25 cellular contexts compared by ENCODE assay signal in genomic region chr6:31956796-31957195, GRCh38. TPM values are rescaled to one million over a fixed set of nuclear protein-coding genes. Genes with fewer than 3 reads are reported as not detected.
DNase-seq lines count a peak whose midpoint lies in the region; ATAC-seq and TF ChIP-seq lines count a peak whose summit lies in the region.
"Had no signal": no experiment of that assay in that cellular context is flagged by ENCODE, and none has a peak within 500 bp of the region (broad histone marks: within the 10 kb centered on the region; RNA-seq: fewer than 3 reads in every experiment).

No MANE protein-coding gene starts in this region.

- H3K9me3 ChIP-seq in CD4-positive, alpha-beta T cell (ENCODE audit: control insufficient read depth, low read length) = no peaks in the 10 kb centered on the region
- H3K9me3 ChIP-seq: ascending aorta, esophagus muscularis mucosa, heart right ventricle, tibial artery had no signal

- no peak overlapping the region for H3K27ac ChIP-seq in CD4-positive, alpha-beta T cell (ENCODE audit: low read depth, low read length)
- H3K27ac ChIP-seq: ascending aorta, heart right ventricle, tibial artery had no signal

- no peak for DNase-seq in activated CD4-positive, alpha-beta T cell treated with anti-CD3 and anti-CD28 coated beads for 36 hours
- DNase-seq in activated CD4-positive, alpha-beta T cell treated with anti-CD3 and anti-CD28 coated beads, Interleukin-2, amount 50 U/mL, for 1 hour = no peak
- DNase-seq in CD4-positive, alpha-beta T cell = no peak
- DNase-seq in activated T-helper 1 cell treated with anti-CD3 and anti-CD28 coated beads, Interleukin-12 subunit alpha, Interleukin-12 subunit beta, Interleukin-2, Interleukin-4 antibody, amounts not matched to agents 30 ng/mL and 10 ng/mL and 1 ng/mL, durations not matched to agents 14 hours and 24 hours and 36 hours (ENCODE audit: low spot score) = no peak
- DNase-seq in natural killer cell (no peak), NCI-H510A (lab: John Stamatoyannopoulos, UW) (no peak), NCI-H2227 (lab: John Stamatoyannopoulos, UW; ENCODE audit: unreplicated experiment) (no peak)
- DNase-seq: 8988T, activated B cell treated with CpG ODN at 0.5 μM for 24 hours, activated gamma-delta T cell treated with Interleukin-2 at 50 U/mL for 16 hours, activated T-cell treated with anti-CD3 and anti-CD28 coated beads for 4 hours, DMS53, foreskin melanocyte, heart right ventricle, IMR-90, NCI-H1105, NCI-H187 treated with DMSO at 0.1 percent for 48 hours, NCI-H2171 treated with DMSO at 0.1 percent for 48 hours, NCI-H524 treated with DMSO at 0.1 percent for 48 hours, SHP77, small intestine, tibial artery had no signal

- H3K4me1 Mint-ChIP-seq in activated CD4-positive, alpha-beta T cell treated with anti-CD3 and anti-CD28 coated beads for 36 hours = peaks cover 31% of the 10 kb centered on the region
- peaks cover 38% of the 10 kb centered on the region for H3K4me1 Mint-ChIP-seq in CD4-positive, alpha-beta T cell (ENCODE audit: low read depth)
- peaks cover 39% of the 10 kb centered on the region for H3K4me1 Mint-ChIP-seq in activated T-helper 1 cell treated with anti-CD3 and anti-CD28 coated beads, Interleukin-12 subunit alpha, Interleukin-12 subunit beta, Interleukin-2, Interleukin-4 antibody, amounts not matched to agents 30 ng/mL and 10 ng/mL and 1 ng/mL, durations not matched to agents 14 hours and 24 hours and 36 hours (ENCODE audit: low read depth)
- H3K4me1 Mint-ChIP-seq in natural killer cell = peaks cover 25 to 39% of the 10 kb centered on the region in 2 donors

- intact Hi-C loops in activated CD4-positive, alpha-beta T cell treated with anti-CD3 and anti-CD28 coated beads for 36 hours (cut with DNase I, micrococcal nuclease) = loop anchor here (5.0 to 10.0 kb wide), 2 partner anchors 272 to 274 kb away; partner anchors contain the start of gene LY6G5C (in 2 of the 2)
- intact Hi-C loops in CD4-positive, alpha-beta T cell (cut with DNase I, micrococcal nuclease) = loop anchor here (5.0 to 10.0 kb wide), 5 partner anchors 59 to 1892 kb away; partner anchors contain the start of genes AGPAT1 (in 1 of the 2), ATF6B (in 1 of the 2), DDX39B (in 1 of the 2) and EHMT2 (in 1 of the 2)
- intact Hi-C loops in activated T-helper 1 cell treated with anti-CD3 and anti-CD28 coated beads, Interleukin-12 subunit alpha, Interleukin-12 subunit beta, Interleukin-2, Interleukin-4 antibody, amounts not matched to agents 30 ng/mL and 10 ng/mL and 1 ng/mL, durations not matched to agents 14 hours and 24 hours and 36 hours (cut with micrococcal nuclease) = loop anchor here (5.0 to 10.0 kb wide), 4 partner anchors 221 to 1016 kb away; partner anchors contain the start of genes AGPAT1, ATP6V1G2, DDX39B and NFKBIL1
- intact Hi-C loops in natural killer cell (cut with micrococcal nuclease) = loop anchor here (5.0 kb wide), 1 partner anchor 59 kb away; the partner anchor contains the start of gene EHMT2

- peaks cover 56% of the 10 kb centered on the region for H3K36me3 Mint-ChIP-seq in activated CD4-positive, alpha-beta T cell treated with anti-CD3 and anti-CD28 coated beads for 36 hours (ENCODE audit: low read depth)
- peaks cover 80% of the 10 kb centered on the region for H3K36me3 Mint-ChIP-seq in CD4-positive, alpha-beta T cell (ENCODE audit: low read depth)
- peaks cover 52% of the 10 kb centered on the region for H3K36me3 Mint-ChIP-seq in activated T-helper 1 cell treated with anti-CD3 and anti-CD28 coated beads, Interleukin-12 subunit alpha, Interleukin-12 subunit beta, Interleukin-2, Interleukin-4 antibody, amounts not matched to agents 30 ng/mL and 10 ng/mL and 1 ng/mL, durations not matched to agents 14 hours and 24 hours and 36 hours (ENCODE audit: low read depth)
- H3K36me3 Mint-ChIP-seq in natural killer cell = peaks cover 14% of the 10 kb centered on the region

- H3K27me3 ChIP-seq in CD4-positive, alpha-beta T cell (ENCODE audit: control insufficient read depth, insufficient read depth, low read length) = no peaks in the 10 kb centered on the region
- H3K27me3 ChIP-seq: ascending aorta, esophagus muscularis mucosa, heart right ventricle, tibial artery had no signal

- H3K9me3 Mint-ChIP-seq in activated CD4-positive, alpha-beta T cell treated with anti-CD3 and anti-CD28 coated beads for 36 hours (ENCODE audit: low read depth) = no peaks in the 10 kb centered on the region
- H3K9me3 Mint-ChIP-seq in CD4-positive, alpha-beta T cell = no peaks in the 10 kb centered on the region
- no peaks in the 10 kb centered on the region for H3K9me3 Mint-ChIP-seq in activated T-helper 1 cell treated with anti-CD3 and anti-CD28 coated beads, Interleukin-12 subunit alpha, Interleukin-12 subunit beta, Interleukin-2, Interleukin-4 antibody, amounts not matched to agents 30 ng/mL and 10 ng/mL and 1 ng/mL, durations not matched to agents 14 hours and 24 hours and 36 hours
- no peaks in the 10 kb centered on the region for H3K9me3 Mint-ChIP-seq in natural killer cell
- H3K9me3 Mint-ChIP-seq: activated B cell treated with CpG ODN at 0.5 μM for 24 hours had no signal

- TF ChIP-seq CTCF in CD4-positive, alpha-beta T cell (IDR thresholded peaks at IDR 0.05) = no peak
- TF ChIP-seq CTCF in natural killer cell (IDR thresholded peaks at IDR 0.05) = no peak

- H3K27ac Mint-ChIP-seq in activated CD4-positive, alpha-beta T cell treated with anti-CD3 and anti-CD28 coated beads for 36 hours = no peak overlapping the region
- H3K27ac Mint-ChIP-seq in CD4-positive, alpha-beta T cell = peak overlapping the region; percentile 97
- no peak overlapping the region for H3K27ac Mint-ChIP-seq in activated T-helper 1 cell treated with anti-CD3 and anti-CD28 coated beads, Interleukin-12 subunit alpha, Interleukin-12 subunit beta, Interleukin-2, Interleukin-4 antibody, amounts not matched to agents 30 ng/mL and 10 ng/mL and 1 ng/mL, durations not matched to agents 14 hours and 24 hours and 36 hours
- peak overlapping the region; percentile 97 to 98 for H3K27ac Mint-ChIP-seq in natural killer cell
- H3K27ac Mint-ChIP-seq: activated B cell treated with CpG ODN at 0.5 μM for 24 hours had no signal

- POLR2A ChIA-PET in activated CD4-positive, alpha-beta T cell treated with anti-CD3 and anti-CD28 coated beads for 36 hours (lab: Charles Lee) = interaction anchor here (0.6 kb wide), 1 partner anchor 59 kb away, joined by 3 read pairs; no protein-coding TSS in a partner anchor
- POLR2A ChIA-PET in CD4-positive, alpha-beta T cell (lab: Charles Lee) = interaction anchor here (3.5 to 5.4 kb wide), 2 partner anchors 14 to 94 kb away, joined by 10 to 102 read pairs; partner anchors contain the start of genes DXO and NEU1

- peak overlapping the region; percentile 95 for H3K4me3 Mint-ChIP-seq in activated CD4-positive, alpha-beta T cell treated with anti-CD3 and anti-CD28 coated beads for 36 hours
- H3K4me3 Mint-ChIP-seq in CD4-positive, alpha-beta T cell = peak overlapping the region; percentile 96
- H3K4me3 Mint-ChIP-seq in activated T-helper 1 cell treated with anti-CD3 and anti-CD28 coated beads, Interleukin-12 subunit alpha, Interleukin-12 subunit beta, Interleukin-2, Interleukin-4 antibody, amounts not matched to agents 30 ng/mL and 10 ng/mL and 1 ng/mL, durations not matched to agents 14 hours and 24 hours and 36 hours = peak overlapping the region; percentile 98
- peak overlapping the region; percentile 96 for H3K4me3 Mint-ChIP-seq in natural killer cell

- ATAC-seq in activated CD4-positive, alpha-beta T cell treated with anti-CD3 and anti-CD28 coated beads for 36 hours = no peak
- no peak for ATAC-seq in CD4-positive, alpha-beta T cell (ENCODE audit: poor library complexity)
- ATAC-seq in natural killer cell (no peak), GM18519 (IDR thresholded peaks at IDR 0.05; ENCODE audit: low FRiP score, unreplicated experiment) (no peak)
- ATAC-seq: heart right ventricle had no signal

- CTCF ChIA-PET in activated CD4-positive, alpha-beta T cell treated with anti-CD3 and anti-CD28 coated beads for 36 hours (lab: Charles Lee) = no interaction called here
- CTCF ChIA-PET in CD4-positive, alpha-beta T cell (lab: Charles Lee) = no interaction called here

- H3K27me3 Mint-ChIP-seq in activated CD4-positive, alpha-beta T cell treated with anti-CD3 and anti-CD28 coated beads for 36 hours = no peaks in the 10 kb centered on the region
- no peaks in the 10 kb centered on the region for H3K27me3 Mint-ChIP-seq in CD4-positive, alpha-beta T cell
- H3K27me3 Mint-ChIP-seq in activated T-helper 1 cell treated with anti-CD3 and anti-CD28 coated beads, Interleukin-12 subunit alpha, Interleukin-12 subunit beta, Interleukin-2, Interleukin-4 antibody, amounts not matched to agents 30 ng/mL and 10 ng/mL and 1 ng/mL, durations not matched to agents 14 hours and 24 hours and 36 hours (ENCODE audit: insufficient read depth) = no peaks in the 10 kb centered on the region
- H3K27me3 Mint-ChIP-seq in natural killer cell (ENCODE audit: low read depth in 2 of 2) = no peaks in the 10 kb centered on the region
- H3K27me3 Mint-ChIP-seq: activated B cell treated with CpG ODN at 0.5 μM for 24 hours had no signal

RNA-seq across cellular contexts. Expression of gene NELFE, which starts 2.0 kb away (rescaled TPM):
- total RNA-seq in activated CD4-positive, alpha-beta T cell treated with anti-CD3 and anti-CD28 coated beads for 36 hours = 10 to 100 TPM; 74.3 to 95.1 TPM
- total RNA-seq in CD4-positive, alpha-beta T cell = 10 to 100 TPM; 53.8 to 58.2 TPM
- total RNA-seq in activated T-helper 1 cell treated with anti-CD3 and anti-CD28 coated beads, Interleukin-12 subunit alpha, Interleukin-12 subunit beta, Interleukin-2, Interleukin-4 antibody, amounts not matched to agents 30 ng/mL and 10 ng/mL and 1 ng/mL, durations not matched to agents 14 hours and 24 hours and 36 hours = 92.3 and 97.7 TPM in 2 replicates
- 10 to 100 TPM; 52.6 to 62.3 (median 56.3) TPM for total RNA-seq in natural killer cell

RNA-seq across cellular contexts. Expression of gene SKIC2, which starts 2.2 kb away (rescaled TPM):
- 100 to 1,000 TPM in 1 of 2 experiments, 10 to 100 TPM in 1; 90.2 to 104 TPM for total RNA-seq in activated CD4-positive, alpha-beta T cell treated with anti-CD3 and anti-CD28 coated beads for 36 hours
- 100 to 1,000 TPM; 133 to 141 TPM for total RNA-seq in CD4-positive, alpha-beta T cell
- total RNA-seq in activated T-helper 1 cell treated with anti-CD3 and anti-CD28 coated beads, Interleukin-12 subunit alpha, Interleukin-12 subunit beta, Interleukin-2, Interleukin-4 antibody, amounts not matched to agents 30 ng/mL and 10 ng/mL and 1 ng/mL, durations not matched to agents 14 hours and 24 hours and 36 hours = 85.8 and 101 TPM in 2 replicates
- 100 to 1,000 TPM; 119 to 184 (median 151) TPM for total RNA-seq in natural killer cell

RNA-seq across cellular contexts. Expression of gene CFB, which starts 10.9 kb away (rescaled TPM):
- total RNA-seq in activated CD4-positive, alpha-beta T cell treated with anti-CD3 and anti-CD28 coated beads for 36 hours = under 1 TPM; 0.69 to 0.96 TPM
- total RNA-seq in CD4-positive, alpha-beta T cell = 1 to 10 TPM; 1.5 to 2.2 TPM
- total RNA-seq in activated T-helper 1 cell treated with anti-CD3 and anti-CD28 coated beads, Interleukin-12 subunit alpha, Interleukin-12 subunit beta, Interleukin-2, Interleukin-4 antibody, amounts not matched to agents 30 ng/mL and 10 ng/mL and 1 ng/mL, durations not matched to agents 14 hours and 24 hours and 36 hours = 0.21 TPM in 1 of 2 replicates, not detected in the other
- total RNA-seq in natural killer cell = under 1 TPM in 1 of 3 donors, not detected in 2; 0.45 TPM
- total RNA-seq: activated B cell treated with CpG ODN at 0.5 μM for 24 hours had no signal

RNA-seq across cellular contexts. Expression of gene DXO, which starts 15.1 kb away (rescaled TPM):
- total RNA-seq in activated CD4-positive, alpha-beta T cell treated with anti-CD3 and anti-CD28 coated beads for 36 hours = 10 to 100 TPM; 12.6 to 13.9 TPM
- total RNA-seq in CD4-positive, alpha-beta T cell = 10 to 100 TPM; 30.0 to 31.1 TPM
- 14.1 and 15.2 TPM in 2 replicates for total RNA-seq in activated T-helper 1 cell treated with anti-CD3 and anti-CD28 coated beads, Interleukin-12 subunit alpha, Interleukin-12 subunit beta, Interleukin-2, Interleukin-4 antibody, amounts not matched to agents 30 ng/mL and 10 ng/mL and 1 ng/mL, durations not matched to agents 14 hours and 24 hours and 36 hours
- total RNA-seq in natural killer cell = 10 to 100 TPM; 37.9 to 54.3 (median 49.0) TPM

RNA-seq across cellular contexts. Expression of gene C4A, which starts 25.1 kb away (rescaled TPM):
- 1 to 10 TPM; 3.4 to 3.9 TPM for total RNA-seq in activated CD4-positive, alpha-beta T cell treated with anti-CD3 and anti-CD28 coated beads for 36 hours
- 1 to 10 TPM; 4.2 TPM for total RNA-seq in CD4-positive, alpha-beta T cell
- 4.0 and 4.1 TPM in 2 replicates for total RNA-seq in activated T-helper 1 cell treated with anti-CD3 and anti-CD28 coated beads, Interleukin-12 subunit alpha, Interleukin-12 subunit beta, Interleukin-2, Interleukin-4 antibody, amounts not matched to agents 30 ng/mL and 10 ng/mL and 1 ng/mL, durations not matched to agents 14 hours and 24 hours and 36 hours
- 1 to 10 TPM; 5.0 to 8.2 (median 5.4) TPM for total RNA-seq in natural killer cell

Comparison
In these comparisons a context has a peak if more than half of its experiments do, and no peak if none do; other contexts are left out.
1. H3K27ac Mint-ChIP-seq: peak in CD4-positive, alpha-beta T cell (single experiment) and natural killer cell (2 of 2); none in activated CD4-positive, alpha-beta T cell treated with anti-CD3 and anti-CD28 coated beads for 36 hours (single experiment) and activated T-helper 1 cell treated with anti-CD3 and anti-CD28 coated beads, Interleukin-12 subunit alpha, Interleukin-12 subunit beta, Interleukin-2, Interleukin-4 antibody, amounts not matched to agents 30 ng/mL and 10 ng/mL and 1 ng/mL, durations not matched to agents 14 hours and 24 hours and 36 hours (single experiment).
2. Peak in every context shown above with its lines, with median percentiles within 50 percentile points of each other: H3K4me3 Mint-ChIP-seq.